ENCODE assay signal across 1 cellular context in the genomic region with DNA sequence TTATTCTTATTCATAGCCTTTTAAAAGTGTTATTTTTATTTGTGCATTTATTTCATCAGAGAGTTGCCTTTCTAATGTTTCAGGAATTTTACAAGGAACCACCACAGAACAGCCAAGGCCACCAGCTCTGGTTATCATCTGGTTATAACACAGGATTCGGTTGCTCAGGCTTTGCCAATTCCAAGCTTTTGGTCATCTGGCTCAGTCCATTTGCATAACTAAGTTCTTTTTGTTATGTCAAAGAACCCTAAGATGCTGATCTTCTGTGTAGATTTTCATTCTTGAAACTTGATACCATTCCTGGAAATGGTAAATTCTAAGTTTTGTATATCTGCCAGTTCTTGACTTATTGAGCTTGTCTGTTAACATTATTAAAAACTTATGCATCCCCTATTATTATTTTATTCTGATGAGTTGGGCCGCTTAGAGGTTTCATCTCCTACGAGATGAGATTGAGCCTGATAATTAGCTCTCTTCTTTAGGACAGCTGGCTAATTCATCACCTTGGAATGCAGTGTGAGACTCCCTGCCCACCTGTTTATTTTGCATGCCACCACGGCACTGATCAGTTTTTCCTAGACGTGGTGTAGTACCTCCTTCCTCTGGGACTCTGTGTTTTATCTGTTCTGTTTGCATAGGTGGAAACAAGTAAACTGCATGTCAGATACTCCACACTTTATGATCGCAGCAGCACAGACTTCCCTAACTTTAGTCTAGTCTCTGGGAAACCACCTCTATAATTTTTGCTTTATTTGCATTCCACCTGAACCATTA.
TF ChIP-seq lines count a peak whose summit lies in the region.

No MANE protein-coding gene starts in this region.

TF ChIP-seq in SK-N-SH treated with all-trans-retinoic acid at 6 μM for 48 hours, 23 proteins besides CTCF, POLR2A, EP300 and RAD21 (continued from another document):
- TF ChIP-seq, protein P1, sequence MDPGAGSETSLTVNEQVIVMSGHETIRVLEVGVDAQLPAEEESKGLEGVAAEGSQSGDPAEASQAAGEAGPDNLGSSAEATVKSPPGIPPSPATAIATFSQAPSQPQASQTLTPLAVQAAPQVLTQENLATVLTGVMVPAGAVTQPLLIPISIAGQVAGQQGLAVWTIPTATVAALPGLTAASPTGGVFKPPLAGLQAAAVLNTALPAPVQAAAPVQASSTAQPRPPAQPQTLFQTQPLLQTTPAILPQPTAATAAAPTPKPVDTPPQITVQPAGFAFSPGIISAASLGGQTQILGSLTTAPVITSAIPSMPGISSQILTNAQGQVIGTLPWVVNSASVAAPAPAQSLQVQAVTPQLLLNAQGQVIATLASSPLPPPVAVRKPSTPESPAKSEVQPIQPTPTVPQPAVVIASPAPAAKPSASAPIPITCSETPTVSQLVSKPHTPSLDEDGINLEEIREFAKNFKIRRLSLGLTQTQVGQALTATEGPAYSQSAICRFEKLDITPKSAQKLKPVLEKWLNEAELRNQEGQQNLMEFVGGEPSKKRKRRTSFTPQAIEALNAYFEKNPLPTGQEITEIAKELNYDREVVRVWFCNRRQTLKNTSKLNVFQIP (CRISPR knock-in tag; IDR thresholded peaks at IDR 0.05; ENCODE audit: borderline replicate concordance, low read depth): no peak
- TF ChIP-seq PPARA (CRISPR knock-in tag; IDR thresholded peaks at IDR 0.05; ENCODE audit: borderline replicate concordance): no peak
- no peak for TF ChIP-seq ZFP30 (CRISPR knock-in tag; IDR thresholded peaks at IDR 0.05)
- no peak for TF ChIP-seq ZNF70 (CRISPR knock-in tag; IDR thresholded peaks at IDR 0.05)
- TF ChIP-seq BACH2 (CRISPR knock-in tag; IDR thresholded peaks at IDR 0.05; ENCODE audit: borderline replicate concordance): no peak
- TF ChIP-seq ZNF565 (CRISPR knock-in tag; conservative IDR thresholded peaks at IDR 0.05; ENCODE audit: low read depth): no peak
- TF ChIP-seq RARB (CRISPR knock-in tag; IDR thresholded peaks at IDR 0.05): no peak
- TF ChIP-seq CSDC2 (CRISPR knock-in tag; IDR thresholded peaks at IDR 0.05): no peak
- no peak for TF ChIP-seq ZNF8 (CRISPR knock-in tag; IDR thresholded peaks at IDR 0.05)
- TF ChIP-seq OSR1 (CRISPR knock-in tag; IDR thresholded peaks at IDR 0.05): no peak
- TF ChIP-seq, protein P2, sequence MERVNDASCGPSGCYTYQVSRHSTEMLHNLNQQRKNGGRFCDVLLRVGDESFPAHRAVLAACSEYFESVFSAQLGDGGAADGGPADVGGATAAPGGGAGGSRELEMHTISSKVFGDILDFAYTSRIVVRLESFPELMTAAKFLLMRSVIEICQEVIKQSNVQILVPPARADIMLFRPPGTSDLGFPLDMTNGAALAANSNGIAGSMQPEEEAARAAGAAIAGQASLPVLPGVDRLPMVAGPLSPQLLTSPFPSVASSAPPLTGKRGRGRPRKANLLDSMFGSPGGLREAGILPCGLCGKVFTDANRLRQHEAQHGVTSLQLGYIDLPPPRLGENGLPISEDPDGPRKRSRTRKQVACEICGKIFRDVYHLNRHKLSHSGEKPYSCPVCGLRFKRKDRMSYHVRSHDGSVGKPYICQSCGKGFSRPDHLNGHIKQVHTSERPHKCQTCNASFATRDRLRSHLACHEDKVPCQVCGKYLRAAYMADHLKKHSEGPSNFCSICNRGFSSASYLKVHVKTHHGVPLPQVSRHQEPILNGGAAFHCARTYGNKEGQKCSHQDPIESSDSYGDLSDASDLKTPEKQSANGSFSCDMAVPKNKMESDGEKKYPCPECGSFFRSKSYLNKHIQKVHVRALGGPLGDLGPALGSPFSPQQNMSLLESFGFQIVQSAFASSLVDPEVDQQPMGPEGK (CRISPR knock-in tag; IDR thresholded peaks at IDR 0.05; ENCODE audit: borderline replicate concordance): no peak
- TF ChIP-seq GLIS3 (CRISPR knock-in tag; IDR thresholded peaks at IDR 0.05): no peak
- no peak for TF ChIP-seq TOX (CRISPR knock-in tag; IDR thresholded peaks at IDR 0.05; ENCODE audit: borderline replicate concordance)
- TF ChIP-seq SNAI2 (CRISPR knock-in tag; IDR thresholded peaks at IDR 0.05): no peak
